Comparison of ENCODE assay signal across 10 cellular contexts in genomic region chr6:22470454-22471368, GRCh38.
DNase-seq lines count a peak whose midpoint lies in the region; ATAC-seq and TF ChIP-seq lines count a peak whose summit lies in the region.
"Had no signal": no experiment of that assay in that cellular context is flagged by ENCODE, and none has a peak within 500 bp of the region (broad histone marks: within the 10 kb centered on the region; RNA-seq: fewer than 3 reads in every experiment).

No MANE protein-coding gene starts in this region.

- H3K9me3 Mint-ChIP-seq in activated CD4-positive, alpha-beta memory T cell treated with anti-CD3 and anti-CD28 coated beads, Interleukin-2, amount 10 ng/mL, durations not matched to agents 7 days and 5 days, result peaks cover 8% of the 10 kb centered on the region

- no peaks in the 10 kb centered on the region for H3K27me3 Mint-ChIP-seq in activated CD4-positive, alpha-beta memory T cell treated with anti-CD3 and anti-CD28 coated beads, Interleukin-2, amount 10 ng/mL, durations not matched to agents 7 days and 5 days
- H3K27me3 Mint-ChIP-seq: dendritic cell treated with granulocyte-macrophage colony-stimulating factor and Interleukin-4, amounts not matched to agents 40 ng/mL and 50 ng/mL, for 4 days had no signal

- H3K9me3 ChIP-seq in stomach, result no peaks in the 10 kb centered on the region

- DNase-seq in HS-27A (ENCODE audit: low read depth) (peak; percentile 27), SHP77 (lab: John Stamatoyannopoulos, UW) (peak; percentile 59 to 74), glomerular visceral epithelial cell (ENCODE audit: extremely low spot score) (peak; percentile 4), stomach (peak; percentile 80), cerebellar cortex (ENCODE audit: low spot score) (no peak)
- no peak for DNase-seq in activated CD4-positive, alpha-beta memory T cell treated with anti-CD3 and anti-CD28 coated beads, Interleukin-2, amount 10 ng/mL, durations not matched to agents 7 days and 5 days

- H3K27ac Mint-ChIP-seq in activated CD4-positive, alpha-beta memory T cell treated with anti-CD3 and anti-CD28 coated beads, Interleukin-2, amount 10 ng/mL, durations not matched to agents 7 days and 5 days, result no peak overlapping the region
- H3K27ac Mint-ChIP-seq: dendritic cell treated with granulocyte-macrophage colony-stimulating factor and Interleukin-4, amounts not matched to agents 40 ng/mL and 50 ng/mL, for 4 days had no signal

- intact Hi-C loops in stomach (cut with DNase I; ENCODE audit: low total_unique reads), result no loop called here

- CTCF ChIA-PET in activated CD4-positive, alpha-beta memory T cell treated with anti-CD3 and anti-CD28 coated beads, Interleukin-2, amount 10 ng/mL, durations not matched to agents 7 days and 5 days (lab: Charles Lee), result no interaction called here

- TF ChIP-seq CTCF in stomach (IDR thresholded peaks at IDR 0.05), result peak in 2 of 7 experiments; percentile 15 to 29

- H3K4me1 Mint-ChIP-seq in activated CD4-positive, alpha-beta memory T cell treated with anti-CD3 and anti-CD28 coated beads, Interleukin-2, amount 10 ng/mL, durations not matched to agents 7 days and 5 days, result no peaks in the 10 kb centered on the region

- no peak for TF ChIP-seq POLR2A in stomach (IDR thresholded peaks at IDR 0.05)

- peak overlapping the region in 2 of 5 donors; percentile 18 to 39 for H3K27ac ChIP-seq in stomach
- H3K27ac ChIP-seq: HL-60 had no signal

- no peaks in the 10 kb centered on the region for H3K36me3 ChIP-seq in stomach

- POLR2A ChIA-PET in activated CD4-positive, alpha-beta memory T cell treated with anti-CD3 and anti-CD28 coated beads, Interleukin-2, amount 10 ng/mL, durations not matched to agents 7 days and 5 days (lab: Charles Lee), result no interaction called here

- no peaks in the 10 kb centered on the region for H3K27me3 ChIP-seq in stomach

- ATAC-seq in GM21360 (IDR thresholded peaks at IDR 0.05; ENCODE audit: unreplicated experiment) (no peak), HG03135 (IDR thresholded peaks at IDR 0.05; ENCODE audit: unreplicated experiment) (no peak)

- no peaks in the 10 kb centered on the region for H3K36me3 Mint-ChIP-seq in activated CD4-positive, alpha-beta memory T cell treated with anti-CD3 and anti-CD28 coated beads, Interleukin-2, amount 10 ng/mL, durations not matched to agents 7 days and 5 days (ENCODE audit: low read depth)

- peaks cover 8 to 43% (median 24%) of the 10 kb centered on the region in 4 donors for H3K4me1 ChIP-seq in stomach

- no peak overlapping the region for H3K4me3 ChIP-seq in stomach

- no peak overlapping the region for H3K4me3 Mint-ChIP-seq in activated CD4-positive, alpha-beta memory T cell treated with anti-CD3 and anti-CD28 coated beads, Interleukin-2, amount 10 ng/mL, durations not matched to agents 7 days and 5 days
- H3K4me3 Mint-ChIP-seq: dendritic cell treated with granulocyte-macrophage colony-stimulating factor and Interleukin-4, amounts not matched to agents 40 ng/mL and 50 ng/mL, for 4 days had no signal

- no peak for TF ChIP-seq EP300 in stomach (IDR thresholded peaks at IDR 0.05)

- 40 to 53% (median 48%) methylated on average over 8 of the region's 8 CpGs for WGBS in stomach, 5 donors

Comparison
In these comparisons a context has a peak if more than half of its experiments do, and no peak if none do; other contexts are left out.
1. DNase-seq: peak in HS-27A (single experiment), SHP77 (2 of 2), glomerular visceral epithelial cell (single experiment) and stomach (single experiment); none in cerebellar cortex (single experiment) and activated CD4-positive, alpha-beta memory T cell treated with anti-CD3 and anti-CD28 coated beads, Interleukin-2, amount 10 ng/mL, durations not matched to agents 7 days and 5 days (single experiment).